8 cellular contexts compared by ENCODE assay signal in the genomic region with DNA sequence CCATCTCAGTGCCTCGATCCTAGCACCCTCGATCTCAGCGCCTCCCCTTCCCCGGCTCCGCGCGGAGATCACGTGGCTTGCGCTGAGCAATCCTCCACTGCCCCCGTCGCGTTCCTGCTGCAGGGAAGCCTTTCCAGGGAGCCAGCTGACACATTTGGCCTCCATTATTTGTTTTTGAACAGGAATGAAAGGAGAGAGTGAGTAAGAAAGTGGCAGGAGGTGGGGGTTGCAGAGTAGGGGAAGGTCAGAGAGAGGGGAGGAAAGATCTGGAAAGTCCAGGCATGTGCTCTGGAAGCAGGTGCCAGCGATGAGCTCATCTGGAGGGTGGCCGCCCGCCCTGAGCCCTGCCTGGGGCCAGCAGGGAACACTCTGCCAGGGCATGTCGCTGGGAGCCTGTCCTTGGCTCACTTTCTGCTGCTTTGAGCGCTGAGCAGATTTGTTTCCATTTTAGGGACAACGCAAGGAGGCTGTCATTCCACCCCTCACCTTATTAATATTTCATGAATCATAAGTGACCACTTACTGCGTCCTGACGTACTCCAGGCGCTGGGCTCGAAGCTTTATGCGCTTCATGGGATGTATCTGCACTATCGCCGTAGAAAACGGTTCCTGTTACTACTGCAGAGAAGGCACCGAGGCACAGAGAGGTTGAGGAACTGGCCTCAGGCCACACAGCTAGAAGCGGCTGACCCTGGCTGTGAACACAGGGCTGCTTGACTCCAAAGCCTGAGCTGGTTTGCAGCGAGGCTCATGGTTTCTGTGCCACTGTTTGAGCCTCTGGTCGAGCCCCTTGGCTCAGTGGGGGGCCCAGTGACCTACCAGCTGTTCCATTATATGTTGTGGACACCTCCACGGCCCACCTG.
DNase-seq lines count a peak whose midpoint lies in the region; ATAC-seq, FAIRE-seq and TF ChIP-seq lines count a peak whose summit lies in the region.

No MANE protein-coding gene starts in this region.

- peak overlapping the region; percentile 73 for H3K9ac ChIP-seq in astrocyte (ENCODE audit: low read length)

- peak overlapping the region; percentile 69; the same call in 1 of the 2 replicates for H3K27ac Mint-ChIP-seq in GM23338
- H3K27ac Mint-ChIP-seq in astrocyte (ENCODE audit: unreplicated experiment), result peak overlapping the region; percentile 75

- H3K27me3 Mint-ChIP-seq in GM23338 (ENCODE audit: insufficient read depth, low read depth, poor library complexity), result peaks cover 29% of the 10 kb centered on the region
- no peaks in the 10 kb centered on the region for H3K27me3 Mint-ChIP-seq in astrocyte (ENCODE audit: low read depth, unreplicated experiment)

- H3K36me3 Mint-ChIP-seq in GM23338 (ENCODE audit: low read depth) (no peaks in the 10 kb centered on the region), astrocyte (ENCODE audit: low read depth, unreplicated experiment) (peaks cover 5% of the 10 kb centered on the region)

- H3K4me3 ChIP-seq in GM23338 (no peak overlapping the region), astrocyte (ENCODE audit: insufficient read depth, low read depth, low read length) (no peak overlapping the region), skeletal muscle cell (ENCODE audit: low read depth, low read length) (no peak overlapping the region)

- TF ChIP-seq CTCF in GM23338 (conservative IDR thresholded peaks at IDR 0.05; ENCODE audit: low read depth in 2 of 2), result no peak
- TF ChIP-seq CTCF in astrocyte (IDR thresholded peaks at IDR 0.05; ENCODE audit: insufficient read depth, low read depth, low read length), result no peak
- TF ChIP-seq CTCF in GM13976 (IDR thresholded peaks at IDR 0.05; ENCODE audit: borderline replicate concordance, control extremely low read depth, extremely low read depth, insufficient read depth, missing control alignments), result no peak

- H3K4me1 Mint-ChIP-seq in GM23338 (peaks cover 77% of the 10 kb centered on the region), astrocyte (ENCODE audit: low read depth, unreplicated experiment) (peaks cover 60% of the 10 kb centered on the region)

- no peak for ATAC-seq in GM23338

- H4K20me1 ChIP-seq in GM23338 (replicated peaks; ENCODE audit: insufficient read depth) (no peaks in the 10 kb centered on the region; the same call in 1 of the 2 replicates), astrocyte (ENCODE audit: insufficient read depth, low read length) (peaks cover 60% of the 10 kb centered on the region)

- H3K9me3 ChIP-seq in astrocyte (ENCODE audit: insufficient read depth, low read depth, low read length), result no peaks in the 10 kb centered on the region

- peaks cover 63% of the 10 kb centered on the region for H3K79me2 ChIP-seq in GM23338 (replicated peaks; ENCODE audit: insufficient read depth)
- peaks cover 89% of the 10 kb centered on the region for H3K79me2 ChIP-seq in astrocyte (ENCODE audit: insufficient read depth, low read length)

- FAIRE-seq in astrocyte (lab: Jason Lieb, UNC), result no peak

- no peaks in the 10 kb centered on the region for H3K27me3 ChIP-seq in GM23338 (ENCODE audit: insufficient read depth)
- H3K27me3 ChIP-seq in astrocyte (ENCODE audit: insufficient read depth, low read length), result no peaks in the 10 kb centered on the region

- H3K4me1 ChIP-seq in GM23338 (ENCODE audit: insufficient read depth), result peaks cover 50% of the 10 kb centered on the region
- peaks cover 98% of the 10 kb centered on the region for H3K4me1 ChIP-seq in astrocyte (ENCODE audit: insufficient read depth, low read length)

- H3K27ac ChIP-seq in GM23338 (ENCODE audit: low read depth) (no peak overlapping the region), astrocyte (ENCODE audit: low read depth, low read length) (peak overlapping the region; percentile 93)

- H3K4me3 Mint-ChIP-seq in GM23338 (no peak overlapping the region), astrocyte (ENCODE audit: unreplicated experiment) (peak overlapping the region; percentile 6)

- H3K9me2 ChIP-seq in GM23338 (ENCODE audit: insufficient read depth), result no peaks in the 10 kb centered on the region

- H3F3A ChIP-seq in GM23338 (replicated peaks; ENCODE audit: low read depth), result 0 out of 2 replicates have a peak, but pooled peaks cover 9% of the 10 kb centered on the region

- DNase-seq in GM23338 (ENCODE audit: low spot score) (no peak), astrocyte (ENCODE audit: low read depth) (peak; percentile 97), hippocampal formation (lab: John Stamatoyannopoulos, UW) (peak; percentile 52 to 58), skeletal muscle cell (ENCODE audit: low read depth) (peak; percentile 91), epidermal melanocyte (ENCODE audit: insufficient read length, low spot score) (no peak), GM13976 (ENCODE audit: low spot score) (no peak), NCI-H2081 (lab: John Stamatoyannopoulos, UW) (no peak)
- DNase-seq in activated effector memory CD4-positive, alpha-beta T cell treated with anti-CD3 and anti-CD28 coated beads, Interleukin-2, amount 50 U/mL, for 16 hours, result no peak

- H3K36me3 ChIP-seq in GM23338 (ENCODE audit: insufficient read depth) (no peaks in the 10 kb centered on the region), astrocyte (ENCODE audit: insufficient read depth, low read length) (no peaks in the 10 kb centered on the region)

- no peak overlapping the region for H3K4me2 ChIP-seq in GM23338
- peak overlapping the region; percentile 70 for H3K4me2 ChIP-seq in astrocyte (ENCODE audit: low read length)

- in situ Hi-C loops in GM13976 (cut with MboI; ENCODE audit: low sequenced_read_pairs, unreplicated experiment), result loop anchor here (10.0 kb wide), 1 partner anchor 89 kb away; no protein-coding TSS in a partner anchor

- no peaks in the 10 kb centered on the region for H3K9me3 Mint-ChIP-seq in GM23338
- H3K9me3 Mint-ChIP-seq in astrocyte (ENCODE audit: unreplicated experiment), result no peaks in the 10 kb centered on the region

- H2AFZ ChIP-seq in GM23338, result no peak overlapping the region
- no peak overlapping the region for H2AFZ ChIP-seq in astrocyte (ENCODE audit: low read depth, low read length)

TF ChIP-seq in GM23338, 12 proteins besides CTCF, POLR2A, EP300 and RAD21 (continues in another document):
- TF ChIP-seq ZNF331 (CRISPR knock-in tag; IDR thresholded peaks at IDR 0.05; ENCODE audit: low read depth), result no peak
- TF ChIP-seq NANOG (IDR thresholded peaks at IDR 0.05; ENCODE audit: borderline replicate concordance), result no peak
- no peak for TF ChIP-seq CREB1 (CRISPR knock-in tag; IDR thresholded peaks at IDR 0.05; ENCODE audit: low read depth)
- TF ChIP-seq, protein P1, sequence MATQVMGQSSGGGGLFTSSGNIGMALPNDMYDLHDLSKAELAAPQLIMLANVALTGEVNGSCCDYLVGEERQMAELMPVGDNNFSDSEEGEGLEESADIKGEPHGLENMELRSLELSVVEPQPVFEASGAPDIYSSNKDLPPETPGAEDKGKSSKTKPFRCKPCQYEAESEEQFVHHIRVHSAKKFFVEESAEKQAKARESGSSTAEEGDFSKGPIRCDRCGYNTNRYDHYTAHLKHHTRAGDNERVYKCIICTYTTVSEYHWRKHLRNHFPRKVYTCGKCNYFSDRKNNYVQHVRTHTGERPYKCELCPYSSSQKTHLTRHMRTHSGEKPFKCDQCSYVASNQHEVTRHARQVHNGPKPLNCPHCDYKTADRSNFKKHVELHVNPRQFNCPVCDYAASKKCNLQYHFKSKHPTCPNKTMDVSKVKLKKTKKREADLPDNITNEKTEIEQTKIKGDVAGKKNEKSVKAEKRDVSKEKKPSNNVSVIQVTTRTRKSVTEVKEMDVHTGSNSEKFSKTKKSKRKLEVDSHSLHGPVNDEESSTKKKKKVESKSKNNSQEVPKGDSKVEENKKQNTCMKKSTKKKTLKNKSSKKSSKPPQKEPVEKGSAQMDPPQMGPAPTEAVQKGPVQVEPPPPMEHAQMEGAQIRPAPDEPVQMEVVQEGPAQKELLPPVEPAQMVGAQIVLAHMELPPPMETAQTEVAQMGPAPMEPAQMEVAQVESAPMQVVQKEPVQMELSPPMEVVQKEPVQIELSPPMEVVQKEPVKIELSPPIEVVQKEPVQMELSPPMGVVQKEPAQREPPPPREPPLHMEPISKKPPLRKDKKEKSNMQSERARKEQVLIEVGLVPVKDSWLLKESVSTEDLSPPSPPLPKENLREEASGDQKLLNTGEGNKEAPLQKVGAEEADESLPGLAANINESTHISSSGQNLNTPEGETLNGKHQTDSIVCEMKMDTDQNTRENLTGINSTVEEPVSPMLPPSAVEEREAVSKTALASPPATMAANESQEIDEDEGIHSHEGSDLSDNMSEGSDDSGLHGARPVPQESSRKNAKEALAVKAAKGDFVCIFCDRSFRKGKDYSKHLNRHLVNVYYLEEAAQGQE (IDR thresholded peaks at IDR 0.05; ENCODE audit: unreplicated experiment), result no peak
- TF ChIP-seq EZH2 (IDR thresholded peaks at IDR 0.05; ENCODE audit: low read depth, unreplicated experiment), result no peak
- TF ChIP-seq STAT1 (IDR thresholded peaks at IDR 0.05; ENCODE audit: unreplicated experiment), result no peak
- TF ChIP-seq JUNB (IDR thresholded peaks at IDR 0.05; ENCODE audit: unreplicated experiment), result no peak

Comparison
In these comparisons a context has a peak if more than half of its experiments do, and no peak if none do; other contexts are left out.
1. DNase-seq: peak in astrocyte (single experiment), hippocampal formation (2 of 2) and skeletal muscle cell (single experiment); none in GM23338 (single experiment), epidermal melanocyte (single experiment), activated effector memory CD4-positive, alpha-beta T cell treated with anti-CD3 and anti-CD28 coated beads, Interleukin-2, amount 50 U/mL, for 16 hours (single experiment), GM13976 (single experiment) and NCI-H2081 (0 of 2).